Comparison of ENCODE assay signal across 24 cellular contexts in genomic region chr9:12133416-12133815, GRCh38.
"Had no signal": no experiment of that assay in that cellular context is flagged by ENCODE, and none has a peak within 500 bp of the region (broad histone marks: within the 10 kb centered on the region; RNA-seq: fewer than 3 reads in every experiment).

No MANE protein-coding gene starts in this region.

- H3K27ac ChIP-seq: neural progenitor cell, ovary, parathyroid adenoma, psoas muscle, right lobe of liver, sigmoid colon, stomach, thoracic aorta, thyroid gland, tibial nerve, upper lobe of left lung, vagina had no signal

- DNase-seq: occipital lobe; ovary; posterior cingulate gyrus; psoas muscle; right cardiac atrium; right lobe of liver; sigmoid colon; small intestine; stimulated activated CD4-positive, alpha-beta T cell treated with anti-CD3 and anti-CD28 coated beads, Interleukin-15, amount 100 ng/mL, for 24 hours; stimulated activated CD4-positive, alpha-beta T cell treated with anti-CD3 and anti-CD28 coated beads, Interleukin-2, amount 100 ng/mL, for 24 hours; stimulated activated CD4-positive, alpha-beta T cell treated with anti-CD3 and anti-CD28 coated beads, Interleukin-2, amount 100 ng/mL, for 48 hours; stimulated activated CD4-positive, alpha-beta T cell treated with anti-CD3 and anti-CD28 coated beads, Interleukin-4, amount 100 ng/mL, for 24 hours; stimulated activated naive B cell treated with anti-CD40 and anti-IgM and Interleukin-4, amounts not matched to agents 10 μg/mL and 1 μg/mL and 100 μg/mL, for 72 hours; stimulated activated naive CD4-positive, alpha-beta T cell treated with Interleukin-2 at 50 U/mL for 16 hours; stomach; thyroid gland; trophoblast cell; upper lobe of left lung had no signal

- H3K27me3 ChIP-seq: neural progenitor cell, ovary, right lobe of liver, sigmoid colon, stomach, thyroid gland, tibial nerve, upper lobe of left lung, vagina had no signal

- ATAC-seq: psoas muscle; right cardiac atrium; right lobe of liver; stimulated activated effector memory CD8-positive, alpha-beta T cell treated with anti-CD3 and anti-CD28 coated beads, Interleukin-12 subunit alpha, Interleukin-12 subunit beta, amount 100 ng/mL, for 72 hours; stimulated activated naive B cell treated with anti-CD40 and anti-IgM and Interleukin-4, amounts not matched to agents 10 μg/mL and 1 μg/mL and 100 μg/mL, for 72 hours had no signal

- H3K4me3 ChIP-seq: neural progenitor cell, ovary, psoas muscle, right lobe of liver, sigmoid colon, stomach, thoracic aorta, thyroid gland, tibial nerve, upper lobe of left lung, vagina had no signal

- H3K9me3 ChIP-seq: ovary, right lobe of liver, sigmoid colon, thoracic aorta, thyroid gland, upper lobe of left lung, vagina had no signal

- H3K36me3 ChIP-seq: neural progenitor cell, ovary, right lobe of liver, sigmoid colon, stomach, thoracic aorta, thyroid gland, tibial nerve, upper lobe of left lung, vagina had no signal

- H3K4me1 ChIP-seq: neural progenitor cell, parathyroid adenoma, psoas muscle, right lobe of liver, sigmoid colon, stomach, thyroid gland, tibial nerve, upper lobe of left lung, vagina had no signal
